ENCODE assay signal across 8 cellular contexts in the genomic region with DNA sequence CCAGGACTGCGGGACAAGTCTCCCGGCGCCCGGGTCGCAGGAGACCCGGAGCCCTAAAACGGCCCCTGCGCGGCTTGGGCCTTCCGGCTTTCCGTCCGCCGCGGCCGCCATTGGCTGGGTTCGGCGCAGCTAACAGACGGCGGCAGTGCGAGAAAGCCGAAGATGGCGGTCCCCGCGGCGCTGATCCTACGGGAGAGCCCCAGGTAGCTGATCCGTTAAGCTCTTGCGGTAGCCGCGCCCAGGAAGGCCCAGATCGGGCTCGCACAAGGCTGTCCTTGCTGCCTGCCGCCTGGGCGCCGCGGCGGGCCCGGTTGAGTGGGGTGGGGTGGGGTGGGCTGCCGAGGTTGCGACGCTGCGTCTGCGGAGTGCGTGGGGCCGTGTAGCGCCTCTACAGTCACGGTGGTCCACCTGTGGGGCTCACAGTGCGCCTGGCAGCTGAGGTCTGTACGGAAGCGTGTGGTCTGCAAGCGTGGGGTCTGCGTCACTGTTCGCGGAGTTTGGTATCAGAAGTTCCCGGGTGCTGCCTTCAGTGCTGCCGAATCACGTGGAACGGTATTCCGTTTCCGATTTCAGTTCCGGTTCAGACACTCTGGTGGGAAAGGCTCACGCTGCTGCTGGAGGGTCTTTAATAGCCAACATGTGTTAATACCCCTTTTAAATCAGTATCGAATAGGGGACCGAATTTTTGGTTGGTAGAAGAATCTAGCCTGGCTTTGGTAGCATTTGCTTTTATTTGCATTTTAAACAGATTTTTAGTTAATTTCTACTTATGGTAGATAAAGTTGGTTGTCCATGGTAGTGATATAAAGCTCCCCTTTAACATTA. TPM values are rescaled to one million over a fixed set of nuclear protein-coding genes. Genes with fewer than 3 reads are reported as not detected.
DNase-seq lines count a peak whose midpoint lies in the region; ATAC-seq, FAIRE-seq and TF ChIP-seq lines count a peak whose summit lies in the region.

A gene (plus strand): TSS at position 135 of the 825 bp plus-strand sequence.

- H3K27me3 ChIP-seq in adrenal gland (no peaks in the 10 kb centered on the region), upper lobe of left lung (no peaks in the 10 kb centered on the region)

- H3K27ac ChIP-seq in adrenal gland (peak within 1 kb of the TSS; percentile 70 to 98 (median 91)), upper lobe of left lung (peak within 1 kb of the TSS; percentile 94 to 98 (median 96))

- intact Hi-C loops in adrenal gland (cut with DNase I): no loop called here
- intact Hi-C loops in left cardiac atrium (cut with DNase I): no loop called here
- intact Hi-C loops in posterior vena cava (cut with DNase I): no loop called here

- no peaks in the 10 kb centered on the region for H3K9me3 ChIP-seq in adrenal gland (replicated peaks in 1 of 3)
- no peaks in the 10 kb centered on the region for H3K9me3 ChIP-seq in upper lobe of left lung

- FAIRE-seq in GM12891 (lab: Jason Lieb, UNC): peak; percentile 94

- 0% methylated on average over 15 to 64 of the region's 64 CpGs for WGBS in adrenal gland, 4 donors
- WGBS in upper lobe of left lung, 2 donors: 0% methylated on average over 7 to 28 of the region's 64 CpGs

- H3K4me3 ChIP-seq in adrenal gland (peak within 1 kb of the TSS; percentile 41 to 95 (median 49)), upper lobe of left lung (peak within 1 kb of the TSS; percentile 85 to 97 (median 91))

- no peak for TF ChIP-seq EP300 in upper lobe of left lung (IDR thresholded peaks at IDR 0.05)

- peak; percentile 91 for TF ChIP-seq POLR2A in GM12891 (IDR thresholded peaks at IDR 0.05; ENCODE audit: low read depth, low read length)
- TF ChIP-seq POLR2A in adrenal gland (IDR thresholded peaks at IDR 0.05): peak; percentile 30 to 80
- TF ChIP-seq POLR2A in upper lobe of left lung (IDR thresholded peaks at IDR 0.05): peak in 2 of 4 donors; percentile 64 to 76

- ATAC-seq in HG02678 (IDR thresholded peaks at IDR 0.05; ENCODE audit: unreplicated experiment): peak; percentile 93
- peak; percentile 96 for ATAC-seq in left cardiac atrium
- ATAC-seq in upper lobe of left lung (ENCODE audit: low FRiP score in 2 of 2): peak; percentile 92 to 96

- peak; percentile 54 for DNase-seq in GM12891 (ENCODE audit: insufficient read length, low spot score)
- peak; percentile 73 for DNase-seq in NCI-H1105 treated with DMSO at 0.1 percent for 48 hours (lab: John Stamatoyannopoulos, UW)
- DNase-seq in T-helper 1 cell: peak; percentile 53 to 81 (median 72)
- peak; percentile 78 to 90 (median 80) for DNase-seq in adrenal gland
- DNase-seq in left cardiac atrium: peak; percentile 84
- peak; percentile 94 for DNase-seq in posterior vena cava (ENCODE audit: low spot score)
- peak; percentile 86 to 96 for DNase-seq in upper lobe of left lung

- H3K4me1 ChIP-seq in adrenal gland (replicated peaks in 1 of 2) (peaks cover 8 to 16% of the 10 kb centered on the region in 2 donors), upper lobe of left lung (peaks cover 4 to 19% (median 12%) of the 10 kb centered on the region in 4 donors)

- TF ChIP-seq CTCF in adrenal gland (IDR thresholded peaks at IDR 0.05) (no peak), upper lobe of left lung (IDR thresholded peaks at IDR 0.05) (no peak)

- H3K36me3 ChIP-seq in adrenal gland (replicated peaks in 1 of 2) (peaks cover 0 to 6% of the 10 kb centered on the region in 2 donors), upper lobe of left lung (peaks cover 0 to 15% (median 0%) of the 10 kb centered on the region in 4 donors)

TF ChIP-seq in GM12891, 5 proteins besides CTCF, POLR2A, EP300 and RAD21:
- no peak for TF ChIP-seq PAX5 (IDR thresholded peaks at IDR 0.05; ENCODE audit: insufficient read depth, low read length, severe bottlenecking)
- peak; percentile 94 for TF ChIP-seq POLR2AphosphoS5 (IDR thresholded peaks at IDR 0.05; ENCODE audit: low read depth, low read length)
- TF ChIP-seq POU2F2 (IDR thresholded peaks at IDR 0.05; ENCODE audit: low read depth, low read length): peak; percentile 65; the same call in 1 of the 2 replicates
- TF ChIP-seq TAF1 (IDR thresholded peaks at IDR 0.05; ENCODE audit: low read depth, low read length): peak; percentile 74
- TF ChIP-seq SPI1 (IDR thresholded peaks at IDR 0.05; ENCODE audit: low read depth, low read length): peak; percentile 73

RNA-seq across cellular contexts. Expression of the gene that starts here (rescaled TPM):
- polyA plus RNA-seq in GM12891 (2012; ENCODE audit: low read depth, missing spikeins): 15.6 TPM
- total RNA-seq in adrenal gland (10 to 100 TPM; 27.7 to 69.4 (median 35.0) TPM), left cardiac atrium (10 to 100 TPM; 27.8 to 28.7 TPM), posterior vena cava (10 to 100 TPM; 34.4 to 35.9 TPM), upper lobe of left lung (10 to 100 TPM; 16.5 to 49.2 (median 25.4) TPM)
- 10 to 100 TPM; 20.0 to 49.6 (median 22.6) TPM for polyA plus RNA-seq in adrenal gland

Comparison
In these comparisons a context has a peak if more than half of its experiments do, and no peak if none do; other contexts are left out.
1. Peak in every context shown above with its lines: DNase-seq, ATAC-seq, H3K4me3 ChIP-seq and H3K27ac ChIP-seq.